In the genomic region with DNA sequence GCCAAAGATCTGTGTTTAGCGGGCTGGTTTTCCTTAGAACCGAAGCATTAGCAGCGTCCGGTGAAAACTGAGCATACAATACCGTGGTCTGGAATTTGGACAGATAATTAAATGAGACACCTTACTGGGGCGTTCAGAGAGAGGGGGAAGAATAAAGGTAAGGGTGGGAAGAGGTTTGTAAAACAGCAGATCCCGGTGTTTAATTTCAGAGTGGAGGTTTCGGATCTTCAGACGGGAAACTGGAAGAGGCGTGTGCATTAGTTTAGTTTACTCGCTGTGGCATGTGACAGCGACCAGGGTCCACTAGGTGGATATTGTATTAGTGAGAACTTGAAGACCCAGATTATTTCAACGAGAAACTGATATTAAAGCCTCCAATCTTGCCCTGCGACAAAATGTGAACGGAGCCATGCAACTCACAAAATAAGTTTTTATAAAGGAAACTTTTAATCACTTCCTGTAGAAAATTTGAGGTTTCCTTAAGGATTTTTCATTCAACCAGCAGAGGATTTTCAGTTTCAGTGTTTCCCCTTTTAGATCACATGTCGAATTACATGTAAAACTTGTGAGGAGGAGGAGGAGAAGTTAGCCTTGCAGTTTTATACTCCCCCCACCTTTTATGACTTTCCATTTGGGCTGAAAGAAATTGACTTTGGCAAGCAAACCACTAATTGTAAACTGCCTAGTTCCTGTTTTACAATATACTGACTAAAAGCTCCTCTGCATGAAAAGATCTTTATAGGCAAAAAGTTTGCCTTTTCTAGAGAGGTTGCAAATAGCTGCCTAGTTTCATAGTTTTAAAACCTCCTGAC, we compare ENCODE assay signal across 9 cellular contexts. TPM values are rescaled to one million over a fixed set of nuclear protein-coding genes. Genes with fewer than 3 reads are reported as not detected.
DNase-seq lines count a peak whose midpoint lies in the region; ATAC-seq and TF ChIP-seq lines count a peak whose summit lies in the region.
"Had no signal": no experiment of that assay in that cellular context is flagged by ENCODE, and none has a peak within 500 bp of the region (broad histone marks: within the 10 kb centered on the region; RNA-seq: fewer than 3 reads in every experiment).

No MANE protein-coding gene starts in this region.

- peaks cover 63% of the 10 kb centered on the region for H3K27me3 Mint-ChIP-seq in activated T-helper 1 cell treated with anti-CD3 and anti-CD28 coated beads, Interleukin-12 subunit alpha, Interleukin-12 subunit beta, Interleukin-2, Interleukin-4 antibody, amounts not matched to agents 30 ng/mL and 10 ng/mL and 1 ng/mL, durations not matched to agents 14 hours and 24 hours and 36 hours (ENCODE audit: insufficient read depth)

- no CpG with 5 or more reads among the region's 16 CpGs for whole genome bisulfite sequencing in trophoblast cell (ENCODE audit: extremely low coverage, insufficient coverage, insufficient read length)

- H2AFZ ChIP-seq in trophoblast cell (ENCODE audit: insufficient read depth, low read length, poor library complexity): no peak overlapping the region

- peaks cover 28% of the 10 kb centered on the region for H3K79me1 ChIP-seq in trophoblast cell (ENCODE audit: low read length)

- no peak overlapping the region for H3K14ac ChIP-seq in trophoblast cell (ENCODE audit: low read length)

- no peak overlapping the region for H4K8ac ChIP-seq in trophoblast cell (ENCODE audit: low read depth, low read length)

- H3K27ac Mint-ChIP-seq in activated T-helper 1 cell treated with anti-CD3 and anti-CD28 coated beads, Interleukin-12 subunit alpha, Interleukin-12 subunit beta, Interleukin-2, Interleukin-4 antibody, amounts not matched to agents 30 ng/mL and 10 ng/mL and 1 ng/mL, durations not matched to agents 14 hours and 24 hours and 36 hours: no peak overlapping the region

- H3K4me3 ChIP-seq in GM08714 (ENCODE audit: low read length) (peak overlapping the region; percentile 24; the same call in 1 of the 2 replicates), epithelial cell of esophagus (ENCODE audit: low read length) (peak overlapping the region; percentile 21), trophoblast cell (ENCODE audit: low read depth, low read length) (peak overlapping the region; percentile 73)

- H3K4me1 Mint-ChIP-seq in activated T-helper 1 cell treated with anti-CD3 and anti-CD28 coated beads, Interleukin-12 subunit alpha, Interleukin-12 subunit beta, Interleukin-2, Interleukin-4 antibody, amounts not matched to agents 30 ng/mL and 10 ng/mL and 1 ng/mL, durations not matched to agents 14 hours and 24 hours and 36 hours (ENCODE audit: low read depth): peaks cover 27% of the 10 kb centered on the region

- TF ChIP-seq CTCF in epithelial cell of esophagus (IDR thresholded peaks at IDR 0.05; ENCODE audit: insufficient read depth, low read depth, low read length, missing control alignments): peak; percentile 23

- intact Hi-C loops in activated T-helper 1 cell treated with anti-CD3 and anti-CD28 coated beads, Interleukin-12 subunit alpha, Interleukin-12 subunit beta, Interleukin-2, Interleukin-4 antibody, amounts not matched to agents 30 ng/mL and 10 ng/mL and 1 ng/mL, durations not matched to agents 14 hours and 24 hours and 36 hours (cut with micrococcal nuclease): loop anchor here (2.0 to 5.0 kb wide), 5 partner anchors 207 to 937 kb away; a partner anchor contains a TSS

- peak overlapping the region; percentile 67 for H3K4me2 ChIP-seq in trophoblast cell (ENCODE audit: low read length)

- no peak overlapping the region for H2AK5ac ChIP-seq in trophoblast cell (ENCODE audit: low read length)

- H3K9me3 Mint-ChIP-seq in activated T-helper 1 cell treated with anti-CD3 and anti-CD28 coated beads, Interleukin-12 subunit alpha, Interleukin-12 subunit beta, Interleukin-2, Interleukin-4 antibody, amounts not matched to agents 30 ng/mL and 10 ng/mL and 1 ng/mL, durations not matched to agents 14 hours and 24 hours and 36 hours: no peaks in the 10 kb centered on the region

- peaks cover 3% of the 10 kb centered on the region for H3K36me3 Mint-ChIP-seq in activated T-helper 1 cell treated with anti-CD3 and anti-CD28 coated beads, Interleukin-12 subunit alpha, Interleukin-12 subunit beta, Interleukin-2, Interleukin-4 antibody, amounts not matched to agents 30 ng/mL and 10 ng/mL and 1 ng/mL, durations not matched to agents 14 hours and 24 hours and 36 hours (ENCODE audit: low read depth)

- no peak overlapping the region for H3K4me3 Mint-ChIP-seq in activated T-helper 1 cell treated with anti-CD3 and anti-CD28 coated beads, Interleukin-12 subunit alpha, Interleukin-12 subunit beta, Interleukin-2, Interleukin-4 antibody, amounts not matched to agents 30 ng/mL and 10 ng/mL and 1 ng/mL, durations not matched to agents 14 hours and 24 hours and 36 hours

- H3K23ac ChIP-seq in trophoblast cell (ENCODE audit: low read length): no peak overlapping the region

- ATAC-seq in HG03439 (IDR thresholded peaks at IDR 0.05; ENCODE audit: unreplicated experiment): no peak

- peaks cover 0 to 3% of the 10 kb centered on the region in 2 experiments for H3K4me1 ChIP-seq in trophoblast cell (ENCODE audit: control insufficient read depth in 1 of 2, insufficient read depth in 2 of 2, low read length in 2 of 2)

- H3K27ac ChIP-seq in trophoblast cell (ENCODE audit: low read depth, low read length): peak overlapping the region; percentile 77
- H3K27ac ChIP-seq: neutrophil had no signal

- H3K18ac ChIP-seq in trophoblast cell (ENCODE audit: low read length): no peak overlapping the region

- peaks cover 35% of the 10 kb centered on the region for H3K79me2 ChIP-seq in trophoblast cell (ENCODE audit: control insufficient read depth, insufficient read depth, low read length, poor library complexity)

- no peak overlapping the region for H4K12ac ChIP-seq in trophoblast cell (ENCODE audit: low read depth, low read length)

- H4K91ac ChIP-seq in trophoblast cell (ENCODE audit: low read depth, low read length): no peak overlapping the region

- H3K9ac ChIP-seq in trophoblast cell (ENCODE audit: low read length): peak overlapping the region; percentile 81

- no peak overlapping the region for H2BK120ac ChIP-seq in trophoblast cell (ENCODE audit: insufficient read depth, low read length, poor library complexity)

- peak overlapping the region; percentile 99 for H3K4ac ChIP-seq in trophoblast cell (ENCODE audit: low read depth, low read length)

- peaks cover 1% of the 10 kb centered on the region for H3K9me3 ChIP-seq in trophoblast cell (ENCODE audit: insufficient read depth, low read depth, low read length)
- H3K9me3 ChIP-seq: neutrophil had no signal

- peak overlapping the region; percentile 21 for H2BK5ac ChIP-seq in trophoblast cell (ENCODE audit: low read depth, low read length, poor library complexity)

- H3K27me3 ChIP-seq in trophoblast cell (ENCODE audit: insufficient read depth, low read length): peaks cover 3% of the 10 kb centered on the region

- DNase-seq in OCI-M1 (lab: John Stamatoyannopoulos, UW) (peak; percentile 82), epithelial cell of esophagus (ENCODE audit: low read depth) (no peak), trophoblast cell (peak in 1 of 2 donors; percentile 50), amniotic stem cell (lab: John Stamatoyannopoulos, UW) (no peak), T-helper 2 cell (no peak)
- no peak for DNase-seq in activated T-helper 1 cell treated with anti-CD3 and anti-CD28 coated beads, Interleukin-12 subunit alpha, Interleukin-12 subunit beta, Interleukin-2, Interleukin-4 antibody, amounts not matched to agents 30 ng/mL and 10 ng/mL and 1 ng/mL, durations not matched to agents 14 hours and 24 hours and 36 hours (ENCODE audit: low spot score)

- H2BK12ac ChIP-seq in trophoblast cell (ENCODE audit: low read length): no peak overlapping the region

- peaks cover 26 to 34% of the 10 kb centered on the region in 2 experiments for H3K36me3 ChIP-seq in trophoblast cell (ENCODE audit: control insufficient read depth in 1 of 2, insufficient read depth in 2 of 2, low read length in 2 of 2)

RNA-seq across cellular contexts. Expression of a gene that starts 2.8 kb away (rescaled TPM):
- 372 and 404 TPM in 2 replicates for polyA plus RNA-seq in trophoblast cell (2013)
- 0.23 and 0.81 TPM in 2 replicates for total RNA-seq in activated T-helper 1 cell treated with anti-CD3 and anti-CD28 coated beads, Interleukin-12 subunit alpha, Interleukin-12 subunit beta, Interleukin-2, Interleukin-4 antibody, amounts not matched to agents 30 ng/mL and 10 ng/mL and 1 ng/mL, durations not matched to agents 14 hours and 24 hours and 36 hours

Comparison
In these comparisons a context has a peak if more than half of its experiments do, and no peak if none do; other contexts are left out.
1. H3K4me3 ChIP-seq: peak in every context shown above with its lines; median percentile 73 in trophoblast cell; 24 in GM08714; 21 in epithelial cell of esophagus.